Comparison of ENCODE assay signal across 1 cellular context in the genomic region with DNA sequence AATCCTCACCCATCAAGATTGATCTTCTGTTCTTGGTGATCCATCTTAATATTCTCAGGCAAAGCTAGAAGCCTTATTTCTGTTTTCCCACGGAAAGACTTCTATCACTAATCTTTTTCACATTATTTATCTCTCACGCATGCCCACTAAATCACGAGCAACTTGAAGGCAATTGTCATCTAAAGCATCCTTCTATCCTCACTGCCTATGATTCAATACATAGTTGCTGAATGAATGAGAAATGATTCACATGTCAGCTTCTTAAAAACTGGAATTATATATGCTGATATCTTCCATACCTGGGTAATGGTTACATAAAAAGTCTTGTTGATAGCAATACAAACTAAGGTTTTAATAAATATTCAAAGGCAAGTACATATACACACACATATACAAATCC.
TF ChIP-seq lines count a peak whose summit lies in the region.

No MANE protein-coding gene starts in this region.

TF ChIP-seq in GM23338, 12 proteins besides CTCF, POLR2A, EP300 and RAD21:
- TF ChIP-seq STAT1 (IDR thresholded peaks at IDR 0.05; ENCODE audit: unreplicated experiment) (no peak), NANOG (IDR thresholded peaks at IDR 0.05; ENCODE audit: borderline replicate concordance) (no peak), POLR2AphosphoS5 (IDR thresholded peaks at IDR 0.05; ENCODE audit: low read depth) (no peak), ZNF331 (CRISPR knock-in tag; IDR thresholded peaks at IDR 0.05; ENCODE audit: low read depth) (no peak), EZH2phosphoT487 (IDR thresholded peaks at IDR 0.05; ENCODE audit: unreplicated experiment) (no peak), ZNF114 (CRISPR knock-in tag; IDR thresholded peaks at IDR 0.05) (no peak), ZNF462 (CRISPR knock-in tag; IDR thresholded peaks at IDR 0.05) (no peak), CREB1 (CRISPR knock-in tag; IDR thresholded peaks at IDR 0.05; ENCODE audit: low read depth) (no peak), JUNB (IDR thresholded peaks at IDR 0.05; ENCODE audit: unreplicated experiment) (no peak), REST (IDR thresholded peaks at IDR 0.05; ENCODE audit: unreplicated experiment) (no peak), EZH2 (IDR thresholded peaks at IDR 0.05; ENCODE audit: low read depth, unreplicated experiment) (no peak)
- TF ChIP-seq, protein P1, sequence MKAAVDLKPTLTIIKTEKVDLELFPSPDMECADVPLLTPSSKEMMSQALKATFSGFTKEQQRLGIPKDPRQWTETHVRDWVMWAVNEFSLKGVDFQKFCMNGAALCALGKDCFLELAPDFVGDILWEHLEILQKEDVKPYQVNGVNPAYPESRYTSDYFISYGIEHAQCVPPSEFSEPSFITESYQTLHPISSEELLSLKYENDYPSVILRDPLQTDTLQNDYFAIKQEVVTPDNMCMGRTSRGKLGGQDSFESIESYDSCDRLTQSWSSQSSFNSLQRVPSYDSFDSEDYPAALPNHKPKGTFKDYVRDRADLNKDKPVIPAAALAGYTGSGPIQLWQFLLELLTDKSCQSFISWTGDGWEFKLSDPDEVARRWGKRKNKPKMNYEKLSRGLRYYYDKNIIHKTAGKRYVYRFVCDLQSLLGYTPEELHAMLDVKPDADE (IDR thresholded peaks at IDR 0.05) = no peak
